Comparison of ENCODE assay signal across 20 cellular contexts in the genomic region with DNA sequence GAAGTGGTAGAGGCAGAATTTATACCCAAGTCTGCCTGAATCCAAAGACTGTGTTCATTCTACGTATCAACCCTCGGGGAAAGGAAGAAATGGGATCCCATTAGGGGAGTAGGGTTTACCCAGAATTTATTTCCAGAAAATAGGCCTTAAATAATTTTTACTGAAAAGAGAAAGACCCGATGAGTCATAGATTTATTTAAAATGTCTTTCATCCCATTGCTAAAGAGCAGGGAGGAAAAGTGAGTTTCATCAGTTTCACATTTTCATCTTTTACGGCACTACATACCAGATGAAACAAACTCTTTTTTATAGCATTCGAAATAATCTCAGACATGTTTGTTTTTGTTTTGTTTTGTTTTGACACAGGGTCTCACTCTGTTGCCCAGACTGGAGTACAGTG. TPM values are rescaled to one million over a fixed set of nuclear protein-coding genes. Genes with fewer than 3 reads are reported as not detected.
DNase-seq lines count a peak whose midpoint lies in the region; ATAC-seq and TF ChIP-seq lines count a peak whose summit lies in the region.
"Had no signal": no experiment of that assay in that cellular context is flagged by ENCODE, and none has a peak within 500 bp of the region (broad histone marks: within the 10 kb centered on the region; RNA-seq: fewer than 3 reads in every experiment).

No MANE protein-coding gene starts in this region.

- no peak overlapping the region for H3K4me3 Mint-ChIP-seq in activated T-helper 17 cell treated with anti-CD3 and anti-CD28 coated beads, Interleukin-2, amount 50 U/mL, for 72 hours
- H3K4me3 Mint-ChIP-seq in dendritic cell treated with granulocyte-macrophage colony-stimulating factor and Interleukin-4, amounts not matched to agents 40 ng/mL and 50 ng/mL, for 4 days, result no peak overlapping the region
- H3K4me3 Mint-ChIP-seq: CD8-positive, alpha-beta memory T cell had no signal

- H3K27ac Mint-ChIP-seq in activated T-helper 17 cell treated with anti-CD3 and anti-CD28 coated beads, Interleukin-2, amount 50 U/mL, for 72 hours, result peak overlapping the region; percentile 78
- H3K27ac Mint-ChIP-seq in dendritic cell treated with granulocyte-macrophage colony-stimulating factor and Interleukin-4, amounts not matched to agents 40 ng/mL and 50 ng/mL, for 4 days, result peak overlapping the region; percentile 27

- peak overlapping the region; percentile 38 to 70 for H3K27ac ChIP-seq in thoracic aorta

- intact Hi-C loops in dendritic cell treated with granulocyte-macrophage colony-stimulating factor and Interleukin-4, amounts not matched to agents 40 ng/mL and 50 ng/mL, for 4 days (cut with micrococcal nuclease), result no loop called here

- H3K27me3 ChIP-seq in thoracic aorta (replicated peaks; ENCODE audit: insufficient read depth), result no peaks in the 10 kb centered on the region

- no peaks in the 10 kb centered on the region for H3K36me3 ChIP-seq in thoracic aorta

- no peaks in the 10 kb centered on the region for H3K9me3 ChIP-seq in thoracic aorta

- H3K4me1 ChIP-seq in thoracic aorta (ENCODE audit: control insufficient read depth in 1 of 2, low read depth in 2 of 2), result peaks cover 13 to 38% of the 10 kb centered on the region in 2 donors

- DNase-seq in EH (ENCODE audit: low read depth) (peak; percentile 26), thoracic aorta (ENCODE audit: low spot score) (no peak), germinal center (ENCODE audit: low spot score) (no peak), NCI-H1694 treated with DMSO at 0.1 percent for 48 hours (lab: John Stamatoyannopoulos, UW) (no peak), A172 (ENCODE audit: low spot score) (no peak), mucosa of gallbladder (ENCODE audit: low spot score) (no peak)
- DNase-seq: C1 segment of cervical spinal cord, Calu3, GDM1, NCI-H1092, NCI-H1436, NCI-H1930, RPMI8226, SHP77 had no signal

- TF ChIP-seq CTCF in thoracic aorta (IDR thresholded peaks at IDR 0.05), result no peak

- no peaks in the 10 kb centered on the region for H3K36me3 Mint-ChIP-seq in activated T-helper 17 cell treated with anti-CD3 and anti-CD28 coated beads, Interleukin-2, amount 50 U/mL, for 72 hours (ENCODE audit: low read depth)
- H3K36me3 Mint-ChIP-seq in dendritic cell treated with granulocyte-macrophage colony-stimulating factor and Interleukin-4, amounts not matched to agents 40 ng/mL and 50 ng/mL, for 4 days (ENCODE audit: low read depth), result no peaks in the 10 kb centered on the region
- H3K36me3 Mint-ChIP-seq: CD8-positive, alpha-beta memory T cell had no signal

- peaks cover 26% of the 10 kb centered on the region for H3K4me1 Mint-ChIP-seq in activated T-helper 17 cell treated with anti-CD3 and anti-CD28 coated beads, Interleukin-2, amount 50 U/mL, for 72 hours
- H3K4me1 Mint-ChIP-seq in dendritic cell treated with granulocyte-macrophage colony-stimulating factor and Interleukin-4, amounts not matched to agents 40 ng/mL and 50 ng/mL, for 4 days (ENCODE audit: low read depth), result peaks cover 16% of the 10 kb centered on the region

- no peaks in the 10 kb centered on the region for H3K9me3 Mint-ChIP-seq in activated T-helper 17 cell treated with anti-CD3 and anti-CD28 coated beads, Interleukin-2, amount 50 U/mL, for 72 hours
- H3K9me3 Mint-ChIP-seq in dendritic cell treated with granulocyte-macrophage colony-stimulating factor and Interleukin-4, amounts not matched to agents 40 ng/mL and 50 ng/mL, for 4 days, result no peaks in the 10 kb centered on the region
- H3K9me3 Mint-ChIP-seq: CD8-positive, alpha-beta memory T cell had no signal

- no peak overlapping the region for H3K4me3 ChIP-seq in thoracic aorta

- no peaks in the 10 kb centered on the region for H3K27me3 Mint-ChIP-seq in activated T-helper 17 cell treated with anti-CD3 and anti-CD28 coated beads, Interleukin-2, amount 50 U/mL, for 72 hours
- peaks cover under 1% of the 10 kb centered on the region for H3K27me3 Mint-ChIP-seq in dendritic cell treated with granulocyte-macrophage colony-stimulating factor and Interleukin-4, amounts not matched to agents 40 ng/mL and 50 ng/mL, for 4 days
- H3K27me3 Mint-ChIP-seq: CD8-positive, alpha-beta memory T cell had no signal

- ATAC-seq in activated T-helper 17 cell treated with anti-CD3 and anti-CD28 coated beads, Interleukin-2, amount 50 U/mL, for 72 hours (replicated peaks), result no peak
- no peak for ATAC-seq in thoracic aorta (ENCODE audit: insufficient number of reproducible peaks, low FRiP score, low read depth)
- ATAC-seq: HCT116, PC-3 had no signal

RNA-seq across cellular contexts. Expression of a gene that starts 31.3 kb away (rescaled TPM):
- total RNA-seq in activated T-helper 17 cell treated with anti-CD3 and anti-CD28 coated beads, Interleukin-2, amount 50 U/mL, for 72 hours, result not detected
- total RNA-seq in thoracic aorta, result under 1 TPM; 0.54 to 0.78 TPM
- total RNA-seq in A172 (2014; rRNA removed; shearing (Covaris generic)), result 0.12 and 0.41 TPM in 2 replicates
- total RNA-seq in mucosa of gallbladder, result 0.58 TPM
- total RNA-seq: CD8-positive, alpha-beta memory T cell; NCI-H460 had no signal
